In the genomic region with DNA sequence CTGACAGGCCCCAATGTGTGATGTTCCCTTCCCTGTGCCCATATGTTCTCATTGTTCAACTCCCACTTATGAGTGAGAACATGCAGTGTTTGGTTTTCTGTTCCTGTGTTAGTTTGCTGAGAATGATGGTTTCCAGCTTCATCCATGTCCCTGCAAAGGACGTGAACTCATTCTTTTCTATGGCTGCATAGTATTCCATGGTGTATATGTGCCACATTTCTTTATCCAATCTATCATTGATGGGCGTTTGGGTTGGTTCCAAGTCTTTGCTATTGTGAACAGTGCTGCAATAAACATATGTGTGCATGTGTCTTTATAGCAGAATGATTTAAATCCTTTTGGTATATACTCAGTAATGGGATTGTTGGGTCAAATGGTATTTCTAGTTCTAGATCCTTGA, we compare ENCODE assay signal across 2 cellular contexts.
A peak's percentile ranks its signal among the peaks of the same experiment; 100 is the strongest.
TF ChIP-seq lines count a peak whose summit lies in the region.

No MANE protein-coding gene starts in this region.

TF ChIP-seq in HEK293, 187 proteins besides CTCF, POLR2A, EP300 and RAD21:
- peak; percentile 95 for TF ChIP-seq ZNF146 (tag by site-specific recombination; IDR thresholded peaks at IDR 0.05)

TF ChIP-seq in K562, 482 proteins besides CTCF, POLR2A, EP300 and RAD21:
- TF ChIP-seq BCOR (IDR thresholded peaks at IDR 0.05) (0 out of 2 replicates have a peak, but pooled peaks have one; percentile 45), HDAC1 (IDR thresholded peaks at IDR 0.05) (peak in 1 of 2 experiments; percentile 32; a peak in 1 of 4 replicates), ZNF146 (CRISPR knock-in tag; IDR thresholded peaks at IDR 0.05; ENCODE audit: unreplicated experiment) (peak; percentile 62), KDM1A (IDR thresholded peaks at IDR 0.05) (peak; percentile 30 to 40; a peak in 2 of 4 replicates), NFIC (IDR thresholded peaks at IDR 0.05) (peak; percentile 35; the same call in 1 of the 2 replicates)
